ENCODE assay signal across 8 cellular contexts in genomic region chr10:61904711-61905445, GRCh38. TPM values are rescaled to one million over a fixed set of nuclear protein-coding genes. Genes with fewer than 3 reads are reported as not detected.
A peak's percentile ranks its signal among the peaks of the same experiment; 100 is the strongest.
DNase-seq lines count a peak whose midpoint lies in the region; ATAC-seq and TF ChIP-seq lines count a peak whose summit lies in the region.

No MANE protein-coding gene starts in this region.

- H3K79me2 ChIP-seq in neural cell (replicated peaks; ENCODE audit: insufficient read depth, low read length): no peaks in the 10 kb centered on the region

- H3K27ac ChIP-seq in epithelial cell of prostate: peak overlapping the region; percentile 96
- H3K27ac ChIP-seq in neural cell (ENCODE audit: low read length): no peak overlapping the region

- DNase-seq in activated gamma-delta T cell treated with Interleukin-2 at 50 U/mL for 16 hours (peak; percentile 22), activated gamma-delta T cell (lab: John Stamatoyannopoulos, UW) (no peak), HAP-1 (ENCODE audit: low spot score in 2 of 2) (peak; percentile 43 to 45), MG63 (peak; percentile 50), epithelial cell of prostate (ENCODE audit: low read depth, low spot score) (peak; percentile 74), left lobe of liver (ENCODE audit: low spot score) (no peak)
- peak; percentile 69 for DNase-seq in activated CD4-positive, alpha-beta T cell treated with anti-CD3 and anti-CD28 coated beads for 48 hours

- H3K9me3 ChIP-seq in HAP-1 (no peaks in the 10 kb centered on the region), MG63 (no peaks in the 10 kb centered on the region), neural cell (ENCODE audit: low read length) (no peaks in the 10 kb centered on the region)

- in situ Hi-C loops in HAP-1 (cut with MboI; ENCODE audit: low sequenced_read_pairs): no loop called here

- no peaks in the 10 kb centered on the region for H3K27me3 ChIP-seq in HAP-1 (ENCODE audit: low read depth)
- H3K27me3 ChIP-seq in MG63: no peaks in the 10 kb centered on the region
- H3K27me3 ChIP-seq in neural cell (ENCODE audit: insufficient read depth, low read depth, low read length): peaks cover 2% of the 10 kb centered on the region

- H3K9ac ChIP-seq in neural cell (ENCODE audit: low read length): no peak overlapping the region

- no peak for TF ChIP-seq CTCF in neural cell (IDR thresholded peaks at IDR 0.05; ENCODE audit: poor library complexity, severe bottlenecking)

- TF ChIP-seq EP300 in neural cell (conservative IDR thresholded peaks at IDR 0.05; ENCODE audit: poor library complexity, severe bottlenecking): no peak

- no peak for ATAC-seq in left lobe of liver

- H2AFZ ChIP-seq in neural cell (ENCODE audit: low read depth, low read length): no peak overlapping the region

- H3K36me3 ChIP-seq in HAP-1 (replicated peaks): no peaks in the 10 kb centered on the region; the same call in none of the 2 replicates
- H3K36me3 ChIP-seq in MG63: no peaks in the 10 kb centered on the region; the same call in 1 of the 2 replicates
- no peaks in the 10 kb centered on the region for H3K36me3 ChIP-seq in neural cell (ENCODE audit: insufficient read depth, low read length)

- no peak overlapping the region for H3K4me2 ChIP-seq in neural cell (ENCODE audit: low read length)

- H3K4me3 ChIP-seq in HAP-1 (peak overlapping the region; percentile 53), MG63 (peak overlapping the region; percentile 73), neural cell (ENCODE audit: low read length) (peak overlapping the region; percentile 83)

- no peaks in the 10 kb centered on the region for H3K9me2 ChIP-seq in neural cell (ENCODE audit: insufficient read depth, low read length)

- no peaks in the 10 kb centered on the region for H4K20me1 ChIP-seq in neural cell (ENCODE audit: insufficient read depth)

- peaks cover 32% of the 10 kb centered on the region for H3K4me1 ChIP-seq in HAP-1

- no peak for TF ChIP-seq RAD21 in neural cell (conservative IDR thresholded peaks at IDR 0.05)

- peaks cover 3% of the 10 kb centered on the region for H3F3A ChIP-seq in neural cell (ENCODE audit: insufficient read depth, low read length, poor library complexity, severe bottlenecking)

TF ChIP-seq in neural cell, 6 proteins besides CTCF, POLR2A, EP300 and RAD21:
- no peak for TF ChIP-seq MXI1 (conservative IDR thresholded peaks at IDR 0.05; ENCODE audit: poor library complexity, severe bottlenecking)
- no peak for TF ChIP-seq TAF1 (IDR thresholded peaks at IDR 0.05; ENCODE audit: low read depth)
- TF ChIP-seq POLR2AphosphoS5 (IDR thresholded peaks at IDR 0.05): no peak
- TF ChIP-seq EZH2 (IDR thresholded peaks at IDR 0.05; ENCODE audit: borderline replicate concordance, insufficient read depth, low read length, poor library complexity, severe bottlenecking): no peak
- no peak for TF ChIP-seq SMC3 (conservative IDR thresholded peaks at IDR 0.05; ENCODE audit: poor library complexity)
- TF ChIP-seq, protein P1, sequence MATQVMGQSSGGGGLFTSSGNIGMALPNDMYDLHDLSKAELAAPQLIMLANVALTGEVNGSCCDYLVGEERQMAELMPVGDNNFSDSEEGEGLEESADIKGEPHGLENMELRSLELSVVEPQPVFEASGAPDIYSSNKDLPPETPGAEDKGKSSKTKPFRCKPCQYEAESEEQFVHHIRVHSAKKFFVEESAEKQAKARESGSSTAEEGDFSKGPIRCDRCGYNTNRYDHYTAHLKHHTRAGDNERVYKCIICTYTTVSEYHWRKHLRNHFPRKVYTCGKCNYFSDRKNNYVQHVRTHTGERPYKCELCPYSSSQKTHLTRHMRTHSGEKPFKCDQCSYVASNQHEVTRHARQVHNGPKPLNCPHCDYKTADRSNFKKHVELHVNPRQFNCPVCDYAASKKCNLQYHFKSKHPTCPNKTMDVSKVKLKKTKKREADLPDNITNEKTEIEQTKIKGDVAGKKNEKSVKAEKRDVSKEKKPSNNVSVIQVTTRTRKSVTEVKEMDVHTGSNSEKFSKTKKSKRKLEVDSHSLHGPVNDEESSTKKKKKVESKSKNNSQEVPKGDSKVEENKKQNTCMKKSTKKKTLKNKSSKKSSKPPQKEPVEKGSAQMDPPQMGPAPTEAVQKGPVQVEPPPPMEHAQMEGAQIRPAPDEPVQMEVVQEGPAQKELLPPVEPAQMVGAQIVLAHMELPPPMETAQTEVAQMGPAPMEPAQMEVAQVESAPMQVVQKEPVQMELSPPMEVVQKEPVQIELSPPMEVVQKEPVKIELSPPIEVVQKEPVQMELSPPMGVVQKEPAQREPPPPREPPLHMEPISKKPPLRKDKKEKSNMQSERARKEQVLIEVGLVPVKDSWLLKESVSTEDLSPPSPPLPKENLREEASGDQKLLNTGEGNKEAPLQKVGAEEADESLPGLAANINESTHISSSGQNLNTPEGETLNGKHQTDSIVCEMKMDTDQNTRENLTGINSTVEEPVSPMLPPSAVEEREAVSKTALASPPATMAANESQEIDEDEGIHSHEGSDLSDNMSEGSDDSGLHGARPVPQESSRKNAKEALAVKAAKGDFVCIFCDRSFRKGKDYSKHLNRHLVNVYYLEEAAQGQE (IDR thresholded peaks at IDR 0.05; ENCODE audit: borderline replicate concordance): no peak
TF ChIP-seq in neural cell: peak in this region for 0.

RNA-seq across cellular contexts. Expression of gene ARID5B, which starts 3.4 kb away (rescaled TPM):
- 12.8 and 15.3 TPM in 2 replicates for total RNA-seq in MG63 (2014; rRNA removed; shearing (Covaris generic); ENCODE audit: low replicate concordance)
- polyA plus RNA-seq in neural cell: 0.80 and 2.1 TPM in 2 replicates
- 12.8 and 15.1 TPM in 2 replicates for polyA minus RNA-seq in neural cell
- total RNA-seq in left lobe of liver: 3.8 TPM

Comparison
In these comparisons a context has a peak if more than half of its experiments do, and no peak if none do; other contexts are left out.
1. DNase-seq: peak in activated gamma-delta T cell treated with Interleukin-2 at 50 U/mL for 16 hours (single experiment), HAP-1 (2 of 2), MG63 (single experiment), activated CD4-positive, alpha-beta T cell treated with anti-CD3 and anti-CD28 coated beads for 48 hours (single experiment) and epithelial cell of prostate (single experiment); none in activated gamma-delta T cell (single experiment) and left lobe of liver (single experiment).
2. Peak in every context shown above with its lines, with median percentiles within 50 percentile points of each other: H3K4me3 ChIP-seq.